ENCODE assay signal across 12 cellular contexts in genomic region chr1:162234571-162234970, GRCh38.
A peak's percentile ranks its signal among the peaks of the same experiment; 100 is the strongest.
DNase-seq lines count a peak whose midpoint lies in the region; ATAC-seq and TF ChIP-seq lines count a peak whose summit lies in the region.
"Had no signal": no experiment of that assay in that cellular context is flagged by ENCODE, and none has a peak within 500 bp of the region (broad histone marks: within the 10 kb centered on the region; RNA-seq: fewer than 3 reads in every experiment).

No MANE protein-coding gene starts in this region.

- no peaks in the 10 kb centered on the region for H3K79me2 ChIP-seq in GM23248 (ENCODE audit: insufficient read depth)
- H3K79me2 ChIP-seq in mammary epithelial cell (ENCODE audit: insufficient read depth, low read length): no peaks in the 10 kb centered on the region

- in situ Hi-C loops in GM23248 (cut with MboI): no loop called here
- in situ Hi-C loops in Panc1 (cut with HindIII; ENCODE audit: low pct_unique_long_range_greater_than_20kb, low sequenced_read_pairs): no loop called here
- in situ Hi-C loops in mammary epithelial cell (cut with MboI; ENCODE audit: low sequenced_read_pairs in 2 of 2): no loop called here

- no peak for TF ChIP-seq EP300 in upper lobe of left lung (IDR thresholded peaks at IDR 0.05)

- H3F3A ChIP-seq in GM23248 (ENCODE audit: insufficient read depth): peaks cover 21% of the 10 kb centered on the region

- POLR2A ChIA-PET in Panc1 (lab: Charles Lee): no interaction called here

- peaks cover 19% of the 10 kb centered on the region for H3K4me1 ChIP-seq in GM23248 (ENCODE audit: insufficient read depth)
- peaks cover 76% of the 10 kb centered on the region for H3K4me1 ChIP-seq in Panc1 (ENCODE audit: control insufficient read depth, insufficient read depth, low read length)
- H3K4me1 ChIP-seq in right lobe of liver: peaks cover 0 to 83% (median 31%) of the 10 kb centered on the region in 4 donors
- peaks cover 2 to 14% (median 11%) of the 10 kb centered on the region in 4 donors for H3K4me1 ChIP-seq in upper lobe of left lung
- no peaks in the 10 kb centered on the region for H3K4me1 ChIP-seq in mammary epithelial cell (ENCODE audit: insufficient read depth, low read length)

- no peak overlapping the region for H3K4me3 ChIP-seq in GM23248
- no peak overlapping the region for H3K4me3 ChIP-seq in Panc1 (ENCODE audit: low read depth in 2 of 2, low read length in 2 of 2)
- H3K4me3 ChIP-seq in right lobe of liver: no peak overlapping the region
- no peak overlapping the region for H3K4me3 ChIP-seq in upper lobe of left lung
- H3K4me3 ChIP-seq in mammary epithelial cell (replicated peaks in 1 of 3; ENCODE audit: insufficient read depth in 1 of 3, low read depth in 2 of 3, low read length in 3 of 3): no peak overlapping the region
- H3K4me3 ChIP-seq: BLaER1 treated with 17β-estradiol and CSF1 and Interleukin-3, amounts not matched to agents 10 nM and 100 nM had no signal

- intact Hi-C loops in Panc1 (cut with micrococcal nuclease; ENCODE audit: unreplicated experiment) (no loop called here), right lobe of liver (cut with DNase I) (no loop called here), mammary epithelial cell (cut with micrococcal nuclease) (loop anchor here (5.0 kb wide), 1 partner anchor 158 kb away; no protein-coding TSS in a partner anchor)

- no peak overlapping the region for H3K9ac ChIP-seq in GM23248
- H3K9ac ChIP-seq in mammary epithelial cell (ENCODE audit: insufficient read depth, low read length): no peak overlapping the region
- H3K9ac ChIP-seq: BLaER1 treated with 17β-estradiol and CSF1 and Interleukin-3, amounts not matched to agents 10 nM and 100 nM had no signal

- no peaks in the 10 kb centered on the region for H3K36me3 ChIP-seq in GM23248 (ENCODE audit: low read depth)
- H3K36me3 ChIP-seq in Panc1 (ENCODE audit: control insufficient read depth, insufficient read depth, low read length): no peaks in the 10 kb centered on the region
- no peaks in the 10 kb centered on the region for H3K36me3 ChIP-seq in right lobe of liver
- no peaks in the 10 kb centered on the region for H3K36me3 ChIP-seq in upper lobe of left lung
- no peaks in the 10 kb centered on the region for H3K36me3 ChIP-seq in mammary epithelial cell (ENCODE audit: insufficient read depth, low read length)
- H3K36me3 ChIP-seq: BLaER1 treated with 17β-estradiol and CSF1 and Interleukin-3, amounts not matched to agents 10 nM and 100 nM had no signal

- H3K27ac ChIP-seq in GM23248 (peak overlapping the region; percentile 42), Panc1 (ENCODE audit: low read length) (peak overlapping the region; percentile 46; the same call in 1 of the 2 replicates), right lobe of liver (peak overlapping the region in 2 of 3 donors; percentile 30 to 84), upper lobe of left lung (no peak overlapping the region), mammary epithelial cell (ENCODE audit: insufficient read depth, low read depth, low read length) (no peak overlapping the region)

- DNase-seq in GM23248 (no peak), Panc1 (ENCODE audit: low read depth, low spot score) (no peak), right lobe of liver (no peak), upper lobe of left lung (no peak), mammary epithelial cell (no peak)
- DNase-seq: CD4-positive, CD25-positive, alpha-beta regulatory T cell; CD8-positive, alpha-beta memory T cell; COR-L47; DMS 273 treated with DMSO at 0.1 percent for 48 hours; H7 had no signal

- H3K27me3 ChIP-seq in GM23248 (replicated peaks; ENCODE audit: insufficient read depth) (no peaks in the 10 kb centered on the region), Panc1 (ENCODE audit: control insufficient read depth, insufficient read depth, low read length) (no peaks in the 10 kb centered on the region), right lobe of liver (no peaks in the 10 kb centered on the region), upper lobe of left lung (no peaks in the 10 kb centered on the region), mammary epithelial cell (ENCODE audit: insufficient read depth, low read length) (no peaks in the 10 kb centered on the region)
- H3K27me3 ChIP-seq: BLaER1 treated with 17β-estradiol and CSF1 and Interleukin-3, amounts not matched to agents 10 nM and 100 nM had no signal

- CTCF ChIA-PET in Panc1 (lab: Charles Lee) (no interaction called here), mammary epithelial cell (lab: Charles Lee; ENCODE audit: low non-redundant PET) (interaction anchor here (0.6 kb wide), 1 partner anchor 170 kb away, joined by 3 read pairs; no protein-coding TSS in a partner anchor)

- TF ChIP-seq POLR2A in right lobe of liver (IDR thresholded peaks at IDR 0.05): no peak
- no peak for TF ChIP-seq POLR2A in upper lobe of left lung (IDR thresholded peaks at IDR 0.05)

- BruUV-seq in Panc1 (replicated peaks; lab: Mats Ljungman, UMichigan) (no TSS peak), mammary epithelial cell (replicated peaks; lab: Mats Ljungman, UMichigan) (no TSS peak)

- H3K9me2 ChIP-seq in GM23248 (ENCODE audit: insufficient read depth): no peaks in the 10 kb centered on the region

- H2AFZ ChIP-seq in GM23248 (no peak overlapping the region), mammary epithelial cell (ENCODE audit: low read depth, low read length) (no peak overlapping the region)

- no peak for TF ChIP-seq CTCF in Panc1 (IDR thresholded peaks at IDR 0.05)
- TF ChIP-seq CTCF in right lobe of liver (IDR thresholded peaks at IDR 0.05): no peak
- TF ChIP-seq CTCF in upper lobe of left lung (IDR thresholded peaks at IDR 0.05): no peak
- TF ChIP-seq CTCF in mammary epithelial cell (conservative IDR thresholded peaks at IDR 0.05 in 1 of 2, IDR thresholded peaks at IDR 0.05 in 1 of 2; ENCODE audit: extremely low read depth in 1 of 2, insufficient read depth in 1 of 2, low read depth in 1 of 2, low read length in 2 of 2): no peak

- no peak for ATAC-seq in Panc1
- ATAC-seq in right lobe of liver: no peak
- ATAC-seq in upper lobe of left lung (ENCODE audit: low FRiP score in 2 of 2): no peak
- no peak for ATAC-seq in GM21717 (IDR thresholded peaks at IDR 0.05; ENCODE audit: unreplicated experiment)

- H3K9me3 ChIP-seq in GM23248 (ENCODE audit: low read depth): no peaks in the 10 kb centered on the region
- no peaks in the 10 kb centered on the region for H3K9me3 ChIP-seq in Panc1 (ENCODE audit: control insufficient read depth, insufficient read depth, low read depth, low read length)
- no peaks in the 10 kb centered on the region for H3K9me3 ChIP-seq in right lobe of liver
- no peaks in the 10 kb centered on the region for H3K9me3 ChIP-seq in upper lobe of left lung
- no peaks in the 10 kb centered on the region for H3K9me3 ChIP-seq in mammary epithelial cell (replicated peaks; ENCODE audit: insufficient read depth, low read length)
- H3K9me3 ChIP-seq: BLaER1 treated with 17β-estradiol and CSF1 and Interleukin-3, amounts not matched to agents 10 nM and 100 nM had no signal

- dilution Hi-C loops in mammary epithelial cell (cut with HindIII; ENCODE audit: low sequenced_read_pairs): no loop called here

- H3K4me2 ChIP-seq in GM23248 (ENCODE audit: unreplicated experiment) (peak overlapping the region; percentile 24), mammary epithelial cell (ENCODE audit: insufficient read depth, low read depth, low read length) (no peak overlapping the region)

- H4K20me1 ChIP-seq in GM23248 (ENCODE audit: insufficient read depth): no peaks in the 10 kb centered on the region
- H4K20me1 ChIP-seq in mammary epithelial cell (ENCODE audit: insufficient read depth, low read length): no peaks in the 10 kb centered on the region
- H4K20me1 ChIP-seq: BLaER1 treated with 17β-estradiol and CSF1 and Interleukin-3, amounts not matched to agents 10 nM and 100 nM had no signal

- WGBS in GM23248 (ENCODE audit: low coverage in 1 of 2, low lambda C conversion rate in 2 of 2, missing lambda C conversion rate in 2 of 2), 2 experiments: 38 to 43% methylated on average over 2 of the region's 2 CpGs
- WGBS in right lobe of liver (ENCODE audit: insufficient coverage, low coverage, low lambda C conversion rate, missing lambda C conversion rate): 43% methylated on average over 1 of the region's 2 CpGs
- 93 to 100% methylated on average over 2 of the region's 2 CpGs for WGBS in upper lobe of left lung, 2 donors
- 100% methylated on average over 2 of the region's 2 CpGs for WGBS in mammary epithelial cell (ENCODE audit: low coverage, missing lambda C conversion rate)

Comparison
In these comparisons a context has a peak if more than half of its experiments do, and no peak if none do; other contexts are left out.
1. H3K27ac ChIP-seq: peak in GM23248 (single experiment), Panc1 (single experiment) and right lobe of liver (2 of 3); none in upper lobe of left lung (0 of 4) and mammary epithelial cell (single experiment).